1 cellular context compared by ENCODE assay signal in the genomic region with DNA sequence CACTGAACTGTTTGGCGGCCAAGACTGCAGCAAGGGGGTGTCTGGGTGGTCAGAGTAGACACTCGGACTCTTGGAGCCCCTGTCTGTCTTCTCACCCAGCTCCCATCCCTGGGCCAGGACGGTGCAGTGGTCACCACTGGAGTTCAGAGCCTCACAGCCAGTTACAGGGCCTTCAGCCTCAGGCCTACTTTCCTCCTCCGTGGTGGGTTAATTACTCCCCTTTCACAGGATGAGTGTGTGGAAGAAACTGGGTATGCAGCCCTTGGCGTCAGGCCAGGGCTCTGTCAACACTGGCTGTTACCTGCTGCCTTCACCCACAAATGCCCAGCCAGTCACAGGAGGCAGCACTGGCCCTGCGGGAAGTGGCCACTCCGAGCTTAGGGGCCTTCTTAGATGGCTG.
TF ChIP-seq lines count a peak whose summit lies in the region.

No MANE protein-coding gene starts in this region.

TF ChIP-seq in K562, 482 proteins besides CTCF, POLR2A, EP300 and RAD21:
- TF ChIP-seq NFIC (IDR thresholded peaks at IDR 0.05) (peak; percentile 70), RFX1 (IDR thresholded peaks at IDR 0.05) (no peak)
